In the genomic region with DNA sequence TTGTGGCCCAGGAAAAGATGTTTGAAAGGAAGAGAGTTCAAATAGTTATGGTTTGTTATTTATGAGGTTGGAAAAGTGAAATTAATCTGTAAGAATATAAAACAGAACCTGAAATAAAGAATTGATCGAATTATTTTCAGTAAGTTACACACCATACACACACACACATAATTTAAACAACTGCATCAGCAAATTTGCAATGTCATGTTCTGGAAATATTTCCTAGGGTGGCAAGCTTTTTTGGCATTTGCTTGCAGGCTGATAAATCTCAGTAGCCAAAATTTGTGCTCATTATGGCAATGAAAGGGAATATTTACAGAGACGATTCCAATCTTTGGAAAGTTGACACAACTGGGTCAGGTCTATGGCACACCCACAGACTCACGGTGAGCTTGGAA, we compare ENCODE assay signal across 16 cellular contexts. TPM values are rescaled to one million over a fixed set of nuclear protein-coding genes. Genes with fewer than 3 reads are reported as not detected.
DNase-seq lines count a peak whose midpoint lies in the region; ATAC-seq and TF ChIP-seq lines count a peak whose summit lies in the region.
"Had no signal": no experiment of that assay in that cellular context is flagged by ENCODE, and none has a peak within 500 bp of the region (broad histone marks: within the 10 kb centered on the region; RNA-seq: fewer than 3 reads in every experiment).

No MANE protein-coding gene starts in this region.

- H2BK120ac ChIP-seq in IMR-90 (ENCODE audit: low read depth, low read length): no peak overlapping the region

- no peaks in the 10 kb centered on the region for H3K9me3 Mint-ChIP-seq in activated naive CD8-positive, alpha-beta T cell (ENCODE audit: low read depth)
- H3K9me3 Mint-ChIP-seq in activated naive CD8-positive, alpha-beta T cell treated with anti-CD3 and anti-CD28 coated beads, Interleukin-2, amount 50 U/mL, for 24 hours: no peaks in the 10 kb centered on the region
- H3K9me3 Mint-ChIP-seq in stimulated activated memory B cell treated with anti-CD40 and anti-IgM and Interleukin-4, amounts not matched to agents 10 μg/mL and 1 μg/mL and 100 μg/mL, for 72 hours: no peaks in the 10 kb centered on the region
- H3K9me3 Mint-ChIP-seq: CD4-positive, alpha-beta T cell had no signal

- POLR2A ChIA-PET in IMR-90 (lab: Charles Lee; ENCODE audit: unreplicated experiment): no interaction called here

- no peak overlapping the region for H3K4me3 ChIP-seq in IMR-90 (ENCODE audit: insufficient read depth, low read depth, low read length)
- H3K4me3 ChIP-seq: BLaER1, GM12878, SJSA1 had no signal

- intact Hi-C loops in IMR-90 (cut with micrococcal nuclease): loop anchor here (1.0 to 10.0 kb wide), 8 partner anchors 135 to 770 kb away; a partner anchor contains a TSS

- H3K4ac ChIP-seq in IMR-90 (ENCODE audit: low read depth, low read length): no peak overlapping the region

- no peak overlapping the region for H2AK5ac ChIP-seq in IMR-90 (ENCODE audit: low read depth, low read length)

- no peak overlapping the region for H3K4me2 ChIP-seq in IMR-90 (ENCODE audit: low read depth, low read length)
- H3K4me2 ChIP-seq: BLaER1 had no signal

- H2BK20ac ChIP-seq in IMR-90 (ENCODE audit: low read depth, low read length): no peak overlapping the region

- no peaks in the 10 kb centered on the region for H3K9me3 ChIP-seq in IMR-90 (ENCODE audit: control insufficient read depth, insufficient read depth, low read length)
- H3K9me3 ChIP-seq: SJSA1 had no signal

- ATAC-seq in activated naive CD8-positive, alpha-beta T cell treated with anti-CD3 and anti-CD28 coated beads, Interleukin-2, amount 50 U/mL, for 24 hours: no peak
- ATAC-seq in IMR-90 (ENCODE audit: low read depth) (no peak), GM21390 (IDR thresholded peaks at IDR 0.05; ENCODE audit: unreplicated experiment) (no peak)
- no peak for ATAC-seq in stimulated activated memory B cell treated with anti-CD40 and anti-IgM and Interleukin-4, amounts not matched to agents 10 μg/mL and 1 μg/mL and 100 μg/mL, for 72 hours
- ATAC-seq: Right ventricle myocardium inferior had no signal

- H4K20me1 ChIP-seq in IMR-90 (ENCODE audit: insufficient read depth, low read length): no peaks in the 10 kb centered on the region
- H4K20me1 ChIP-seq: BLaER1 had no signal

- in situ Hi-C loops in IMR-90 (cut with MboI; ENCODE audit: low sequenced_read_pairs): loop anchor here (5.0 to 25.0 kb wide), 3 partner anchors 548 to 1547 kb away; a partner anchor contains a TSS

- H4K91ac ChIP-seq in IMR-90 (ENCODE audit: insufficient read depth, low read depth, low read length): no peak overlapping the region

- H3K18ac ChIP-seq in IMR-90 (ENCODE audit: low read depth, low read length): no peak overlapping the region

- no peak overlapping the region for H2AFZ ChIP-seq in IMR-90 (replicated peaks; ENCODE audit: low read length, poor library complexity)

- WGBS in IMR-90 (ENCODE audit: extremely low coverage in 2 of 2, insufficient read length in 1 of 2), 2 experiments: 57% methylated on average over 1 of the region's 3 CpGs; no CpG with 5 or more reads in 1 of the 2 experiments

- H4K5ac ChIP-seq in IMR-90 (ENCODE audit: low read depth, low read length): no peak overlapping the region

- BruUV-seq in IMR-90 (replicated peaks; lab: Mats Ljungman, UMichigan): no TSS peak

- CTCF ChIA-PET in IMR-90 (lab: Yijun Ruan, JAX): interaction anchor here (0.6 to 2.1 kb wide), 5 partner anchors 135 to 240 kb away, joined by 3 to 25 read pairs (median 8); no protein-coding TSS in a partner anchor

- no peak overlapping the region for H2BK5ac ChIP-seq in IMR-90 (ENCODE audit: low read depth, low read length, poor library complexity, severe bottlenecking)

- peaks cover 0 to 3% of the 10 kb centered on the region in 2 experiments; a peak in 1 of 4 replicates for H3K79me1 ChIP-seq in IMR-90 (ENCODE audit: low read depth in 1 of 2, low read length in 2 of 2)

- no peak overlapping the region for H2AK9ac ChIP-seq in IMR-90 (replicated peaks; ENCODE audit: low read depth, low read length, poor library complexity)

- no peak overlapping the region for H2BK15ac ChIP-seq in IMR-90 (ENCODE audit: low read depth, low read length)

- H3K4me1 Mint-ChIP-seq in activated naive CD8-positive, alpha-beta T cell (ENCODE audit: low read depth): peaks cover 39% of the 10 kb centered on the region
- H3K4me1 Mint-ChIP-seq in activated naive CD8-positive, alpha-beta T cell treated with anti-CD3 and anti-CD28 coated beads, Interleukin-2, amount 50 U/mL, for 24 hours: peaks cover 36% of the 10 kb centered on the region
- H3K4me1 Mint-ChIP-seq in stimulated activated memory B cell treated with anti-CD40 and anti-IgM and Interleukin-4, amounts not matched to agents 10 μg/mL and 1 μg/mL and 100 μg/mL, for 72 hours: peaks cover 34% of the 10 kb centered on the region

- TF ChIP-seq CTCF in IMR-90 (conservative IDR thresholded peaks at IDR 0.05; ENCODE audit: low read depth, low read length) (no peak), VCaP (conservative IDR thresholded peaks at IDR 0.05) (no peak)

- no peak overlapping the region for H3K9ac ChIP-seq in IMR-90 (ENCODE audit: low read depth, low read length)
- H3K9ac ChIP-seq: BLaER1 had no signal

- H3K4me1 ChIP-seq in IMR-90 (ENCODE audit: control insufficient read depth, insufficient read depth, low read length): peaks cover 7% of the 10 kb centered on the region

- no peak for TF ChIP-seq POLR2A in IMR-90 (IDR thresholded peaks at IDR 0.05; ENCODE audit: low read depth, low read length)

- H3K23ac ChIP-seq in IMR-90 (ENCODE audit: low read depth, low read length): no peak overlapping the region

- no peak for DNase-seq in activated naive CD8-positive, alpha-beta T cell treated with anti-CD3 and anti-CD28 coated beads, Interleukin-2, amount 50 U/mL, for 24 hours
- DNase-seq in IMR-90 (no peak), NCI-H524 (lab: John Stamatoyannopoulos, UW) (no peak), epidermal melanocyte (ENCODE audit: insufficient read length, low spot score) (no peak)
- DNase-seq: CD4-positive, alpha-beta T cell; GOT3; NCI-H1048; NCI-H510A had no signal

- no peaks in the 10 kb centered on the region for H3K36me3 ChIP-seq in IMR-90 (ENCODE audit: control insufficient read depth, insufficient read depth, low read length)
- H3K36me3 ChIP-seq: BLaER1 had no signal

- dilution Hi-C loops in IMR-90 (cut with HindIII; ENCODE audit: low sequenced_read_pairs, unreplicated experiment): no loop called here

- no peak overlapping the region for H3K4me3 Mint-ChIP-seq in activated naive CD8-positive, alpha-beta T cell
- H3K4me3 Mint-ChIP-seq in activated naive CD8-positive, alpha-beta T cell treated with anti-CD3 and anti-CD28 coated beads, Interleukin-2, amount 50 U/mL, for 24 hours: no peak overlapping the region
- no peak overlapping the region for H3K4me3 Mint-ChIP-seq in stimulated activated memory B cell treated with anti-CD40 and anti-IgM and Interleukin-4, amounts not matched to agents 10 μg/mL and 1 μg/mL and 100 μg/mL, for 72 hours
- H3K4me3 Mint-ChIP-seq: CD4-positive, alpha-beta T cell had no signal

- no peak overlapping the region for H4K8ac ChIP-seq in IMR-90 (ENCODE audit: low read depth in 2 of 2, low read length in 2 of 2)

- no peaks in the 10 kb centered on the region for H3K36me3 Mint-ChIP-seq in activated naive CD8-positive, alpha-beta T cell
- H3K36me3 Mint-ChIP-seq in activated naive CD8-positive, alpha-beta T cell treated with anti-CD3 and anti-CD28 coated beads, Interleukin-2, amount 50 U/mL, for 24 hours (ENCODE audit: low read depth): no peaks in the 10 kb centered on the region
- no peaks in the 10 kb centered on the region for H3K36me3 Mint-ChIP-seq in stimulated activated memory B cell treated with anti-CD40 and anti-IgM and Interleukin-4, amounts not matched to agents 10 μg/mL and 1 μg/mL and 100 μg/mL, for 72 hours

- H3K56ac ChIP-seq in IMR-90 (ENCODE audit: extremely low read depth, insufficient read depth, low read length): no peak overlapping the region

- H3K14ac ChIP-seq in IMR-90 (replicated peaks; ENCODE audit: low read depth, low read length): no peak overlapping the region

- no peaks in the 10 kb centered on the region for H3K27me3 Mint-ChIP-seq in activated naive CD8-positive, alpha-beta T cell
- no peaks in the 10 kb centered on the region for H3K27me3 Mint-ChIP-seq in activated naive CD8-positive, alpha-beta T cell treated with anti-CD3 and anti-CD28 coated beads, Interleukin-2, amount 50 U/mL, for 24 hours
- H3K27me3 Mint-ChIP-seq in stimulated activated memory B cell treated with anti-CD40 and anti-IgM and Interleukin-4, amounts not matched to agents 10 μg/mL and 1 μg/mL and 100 μg/mL, for 72 hours: no peaks in the 10 kb centered on the region
- H3K27me3 Mint-ChIP-seq: CD4-positive, alpha-beta T cell had no signal

- H3K27ac Mint-ChIP-seq in activated naive CD8-positive, alpha-beta T cell: peak overlapping the region; percentile 68
- H3K27ac Mint-ChIP-seq in activated naive CD8-positive, alpha-beta T cell treated with anti-CD3 and anti-CD28 coated beads, Interleukin-2, amount 50 U/mL, for 24 hours: no peak overlapping the region
- peak overlapping the region; percentile 65 for H3K27ac Mint-ChIP-seq in stimulated activated memory B cell treated with anti-CD40 and anti-IgM and Interleukin-4, amounts not matched to agents 10 μg/mL and 1 μg/mL and 100 μg/mL, for 72 hours
- H3K27ac Mint-ChIP-seq: CD4-positive, alpha-beta T cell had no signal

- no peak for TF ChIP-seq RAD21 in IMR-90 (IDR thresholded peaks at IDR 0.05; ENCODE audit: low read length)

- H3K27ac ChIP-seq in IMR-90 (ENCODE audit: insufficient read depth, low read length): no peak overlapping the region
- peak overlapping the region; percentile 3; the same call in 1 of the 2 replicates for H3K27ac ChIP-seq in VCaP
- H3K27ac ChIP-seq: BLaER1, SJSA1 had no signal

- no peaks in the 10 kb centered on the region for H3K9me1 ChIP-seq in IMR-90 (ENCODE audit: insufficient read depth, low read length)

- no peaks in the 10 kb centered on the region for H3K27me3 ChIP-seq in IMR-90 (ENCODE audit: control insufficient read depth, insufficient read depth, low read length)
- H3K27me3 ChIP-seq: BLaER1 had no signal

TF ChIP-seq in IMR-90, 13 proteins besides CTCF, POLR2A, EP300 and RAD21 (continues in another document):
- TF ChIP-seq MAZ (IDR thresholded peaks at IDR 0.05; ENCODE audit: borderline replicate concordance, low read depth, low read length) (no peak), RCOR1 (IDR thresholded peaks at IDR 0.05; ENCODE audit: insufficient replicate concordance, low read length) (no peak), SMC3 (IDR thresholded peaks at IDR 0.05; ENCODE audit: low read depth, low read length) (no peak)
- TF ChIP-seq, protein P1, sequence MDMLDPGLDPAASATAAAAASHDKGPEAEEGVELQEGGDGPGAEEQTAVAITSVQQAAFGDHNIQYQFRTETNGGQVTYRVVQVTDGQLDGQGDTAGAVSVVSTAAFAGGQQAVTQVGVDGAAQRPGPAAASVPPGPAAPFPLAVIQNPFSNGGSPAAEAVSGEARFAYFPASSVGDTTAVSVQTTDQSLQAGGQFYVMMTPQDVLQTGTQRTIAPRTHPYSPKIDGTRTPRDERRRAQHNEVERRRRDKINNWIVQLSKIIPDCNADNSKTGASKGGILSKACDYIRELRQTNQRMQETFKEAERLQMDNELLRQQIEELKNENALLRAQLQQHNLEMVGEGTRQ (IDR thresholded peaks at IDR 0.05; ENCODE audit: low read depth, low read length): no peak

RNA-seq across cellular contexts. Expression of a gene that starts 9.5 kb away (rescaled TPM):
- 163 and 266 TPM in 2 replicates for total RNA-seq in IMR-90 (2012; rRNA removed)
- 483 and 714 TPM in 2 replicates for polyA plus RNA-seq in IMR-90 (2012; rRNA removed)
- polyA plus RNA-seq in IMR-90 (2012; cell fraction: cytosol; rRNA removed): 132 and 474 TPM in 2 replicates
- polyA plus RNA-seq in IMR-90 (2012; cell fraction: nucleus; rRNA removed; ENCODE audit: low replicate concordance): 416 and 734 TPM in 2 replicates
